In genomic region chr4:87141428-87141827, GRCh38 we compare ENCODE assay signal across 29 cellular contexts.
DNase-seq lines count a peak whose midpoint lies in the region; ATAC-seq and TF ChIP-seq lines count a peak whose summit lies in the region.
"Had no signal": no experiment of that assay in that cellular context is flagged by ENCODE, and none has a peak within 500 bp of the region (broad histone marks: within the 10 kb centered on the region; RNA-seq: fewer than 3 reads in every experiment).

No MANE protein-coding gene starts in this region.

- H2AFZ ChIP-seq in GM23338 = no peak overlapping the region
- H2AFZ ChIP-seq: PC-9 had no signal

- CTCF ChIA-PET in Caco-2 (lab: Charles Lee) = no interaction called here

- H3K27ac Mint-ChIP-seq in Caco-2 (ENCODE audit: unreplicated experiment) (peak overlapping the region; percentile 71), GM23338 (no peak overlapping the region)
- H3K27ac Mint-ChIP-seq: activated CD4-positive, alpha-beta memory T cell treated with anti-CD3 and anti-CD28 coated beads for 36 hours; activated naive CD8-positive, alpha-beta T cell treated with anti-CD3 and anti-CD28 coated beads, Interleukin-2, amount 50 U/mL, for 24 hours; stimulated activated naive CD8-positive, alpha-beta T cell treated with anti-CD3 and anti-CD28 coated beads, Interleukin-15, Interleukin-2, amounts not matched to agents 100 ng/mL and 50 ng/mL, for 24 hours; T-helper 17 cell had no signal

- H3K4me3 ChIP-seq in Caco-2 (ENCODE audit: low read depth, low read length) = no peak overlapping the region
- no peak overlapping the region for H3K4me3 ChIP-seq in colonic mucosa
- H3K4me3 ChIP-seq in right cardiac atrium (ENCODE audit: low read length) = no peak overlapping the region
- H3K4me3 ChIP-seq in psoas muscle = no peak overlapping the region
- H3K4me3 ChIP-seq in GM23338 = no peak overlapping the region
- H3K4me3 ChIP-seq: cardiac muscle cell, HAP-1, PC-9, smooth muscle cell, thoracic aorta, uterus had no signal

- no peak overlapping the region for H3K4me3 Mint-ChIP-seq in Caco-2 (ENCODE audit: unreplicated experiment)
- no peak overlapping the region for H3K4me3 Mint-ChIP-seq in GM23338
- H3K4me3 Mint-ChIP-seq: activated CD4-positive, alpha-beta memory T cell treated with anti-CD3 and anti-CD28 coated beads for 36 hours; activated naive CD8-positive, alpha-beta T cell treated with anti-CD3 and anti-CD28 coated beads, Interleukin-2, amount 50 U/mL, for 24 hours; naive thymus-derived CD8-positive, alpha-beta T cell; stimulated activated naive CD8-positive, alpha-beta T cell treated with anti-CD3 and anti-CD28 coated beads, Interleukin-15, Interleukin-2, amounts not matched to agents 100 ng/mL and 50 ng/mL, for 24 hours; T-helper 17 cell had no signal

- H3K27me3 ChIP-seq in Caco-2 (replicated peaks; ENCODE audit: control insufficient read depth, insufficient read depth, low read length) = no peaks in the 10 kb centered on the region
- H3K27me3 ChIP-seq in colonic mucosa = no peaks in the 10 kb centered on the region
- H3K27me3 ChIP-seq in right cardiac atrium (ENCODE audit: control insufficient read depth, insufficient read depth) = no peaks in the 10 kb centered on the region
- H3K27me3 ChIP-seq in psoas muscle (ENCODE audit: insufficient read depth in 3 of 3, low read length in 2 of 3) = no peaks in the 10 kb centered on the region
- H3K27me3 ChIP-seq in GM23338 (ENCODE audit: insufficient read depth) = no peaks in the 10 kb centered on the region
- H3K27me3 ChIP-seq: BE2C, cardiac muscle cell, foreskin keratinocyte, uterus had no signal

- H3K36me3 Mint-ChIP-seq in Caco-2 (ENCODE audit: insufficient read depth, unreplicated experiment) (peaks cover 55% of the 10 kb centered on the region), GM23338 (ENCODE audit: low read depth) (peaks cover 25% of the 10 kb centered on the region)

- H3K4me2 ChIP-seq in GM23338 = no peak overlapping the region
- H3K4me2 ChIP-seq: PC-9, smooth muscle cell had no signal

- no TSS peak for BruUV-seq in Caco-2 (replicated peaks; lab: Mats Ljungman, UMichigan)

- no peaks in the 10 kb centered on the region; the same call in none of the 2 replicates for H3K36me3 ChIP-seq in Caco-2 (ENCODE audit: control insufficient read depth, insufficient read depth, low read length)
- H3K36me3 ChIP-seq in colonic mucosa = no peaks in the 10 kb centered on the region
- peaks cover 0 to 70% of the 10 kb centered on the region in 2 donors for H3K36me3 ChIP-seq in psoas muscle (ENCODE audit: insufficient read depth in 1 of 2, low read depth in 1 of 2)
- no peaks in the 10 kb centered on the region for H3K36me3 ChIP-seq in GM23338 (ENCODE audit: insufficient read depth)
- H3K36me3 ChIP-seq: uterus had no signal

- H3K9ac ChIP-seq in colonic mucosa (ENCODE audit: low read depth in 2 of 2, low read length in 2 of 2) = peak overlapping the region in 1 of 2 donors; percentile 35

- H3K79me2 ChIP-seq in GM23338 (replicated peaks; ENCODE audit: insufficient read depth) = no peaks in the 10 kb centered on the region

- TF ChIP-seq CTCF in Caco-2 (IDR thresholded peaks at IDR 0.05; ENCODE audit: insufficient read depth in 1 of 2, low read depth in 1 of 2, low read length in 1 of 2, severe bottlenecking in 1 of 2, unreplicated experiment in 1 of 2) = no peak
- no peak for TF ChIP-seq CTCF in colonic mucosa (IDR thresholded peaks at IDR 0.05)
- TF ChIP-seq CTCF in psoas muscle (IDR thresholded peaks at IDR 0.05) = no peak
- no peak for TF ChIP-seq CTCF in GM23338 (conservative IDR thresholded peaks at IDR 0.05; ENCODE audit: low read depth in 2 of 2)

- peak overlapping the region; percentile 56 for H3K27ac ChIP-seq in colonic mucosa
- no peak overlapping the region for H3K27ac ChIP-seq in right cardiac atrium (ENCODE audit: low read length)
- H3K27ac ChIP-seq in psoas muscle = peak overlapping the region; percentile 28
- H3K27ac ChIP-seq in GM23338 (ENCODE audit: low read depth) = no peak overlapping the region
- H3K27ac ChIP-seq: cardiac muscle cell, foreskin keratinocyte, PC-9, thoracic aorta, uterus had no signal

- intact Hi-C loops in Caco-2 (cut with micrococcal nuclease; ENCODE audit: unreplicated experiment) (no loop called here), colonic mucosa (cut with DNase I) (no loop called here), right cardiac atrium (cut with DNase I) (no loop called here), psoas muscle (cut with DNase I) (no loop called here)

- peak; percentile 52 to 65 for ATAC-seq in right cardiac atrium
- peak; percentile 54 to 62 (median 60) for ATAC-seq in psoas muscle
- ATAC-seq in GM23338 = no peak
- ATAC-seq: activated naive CD8-positive, alpha-beta T cell treated with anti-CD3 and anti-CD28 coated beads, Interleukin-2, amount 50 U/mL, for 24 hours; foreskin keratinocyte; naive thymus-derived CD8-positive, alpha-beta T cell; T-helper 17 cell had no signal

- no peaks in the 10 kb centered on the region for H3K9me2 ChIP-seq in GM23338 (ENCODE audit: insufficient read depth)

- no peaks in the 10 kb centered on the region for H3K4me1 ChIP-seq in Caco-2
- H3K4me1 ChIP-seq in colonic mucosa = no peaks in the 10 kb centered on the region
- no peaks in the 10 kb centered on the region for H3K4me1 ChIP-seq in right cardiac atrium (ENCODE audit: control insufficient read depth, insufficient read depth, low read length)
- H3K4me1 ChIP-seq in psoas muscle = peaks cover 8% of the 10 kb centered on the region
- no peaks in the 10 kb centered on the region for H3K4me1 ChIP-seq in GM23338 (ENCODE audit: insufficient read depth)
- H3K4me1 ChIP-seq: BE2C, foreskin keratinocyte, HAP-1, uterus had no signal

- H3K4me1 Mint-ChIP-seq in Caco-2 (ENCODE audit: low read depth, unreplicated experiment) = peaks cover 12% of the 10 kb centered on the region
- H3K4me1 Mint-ChIP-seq in GM23338 = peaks cover 2% of the 10 kb centered on the region; the same call in 1 of the 3 replicates
- H3K4me1 Mint-ChIP-seq: activated naive CD8-positive, alpha-beta T cell treated with anti-CD3 and anti-CD28 coated beads, Interleukin-2, amount 50 U/mL, for 24 hours had no signal

- POLR2A ChIA-PET in Caco-2 (lab: Charles Lee) = no interaction called here

- H3K9me3 ChIP-seq in Caco-2 (no peaks in the 10 kb centered on the region), colonic mucosa (no peaks in the 10 kb centered on the region), right cardiac atrium (ENCODE audit: control insufficient read depth, low read length) (no peaks in the 10 kb centered on the region), psoas muscle (no peaks in the 10 kb centered on the region)
- H3K9me3 ChIP-seq: BE2C, HAP-1, thoracic aorta, uterus had no signal

- 47% methylated on average over 3 of the region's 3 CpGs for WGBS in right cardiac atrium
- WGBS in psoas muscle, 3 donors = 26 to 40% (median 34%) methylated on average over 3 of the region's 3 CpGs

- no peaks in the 10 kb centered on the region for H3F3A ChIP-seq in GM23338 (replicated peaks; ENCODE audit: low read depth)

- H3K27me3 Mint-ChIP-seq in Caco-2 (ENCODE audit: insufficient read depth, unreplicated experiment) (no peaks in the 10 kb centered on the region), GM23338 (ENCODE audit: insufficient read depth, low read depth, poor library complexity) (no peaks in the 10 kb centered on the region)
- H3K27me3 Mint-ChIP-seq: activated CD4-positive, alpha-beta memory T cell treated with anti-CD3 and anti-CD28 coated beads for 36 hours; activated naive CD8-positive, alpha-beta T cell treated with anti-CD3 and anti-CD28 coated beads, Interleukin-2, amount 50 U/mL, for 24 hours; naive thymus-derived CD8-positive, alpha-beta T cell; stimulated activated naive CD8-positive, alpha-beta T cell treated with anti-CD3 and anti-CD28 coated beads, Interleukin-15, Interleukin-2, amounts not matched to agents 100 ng/mL and 50 ng/mL, for 24 hours; T-helper 17 cell had no signal

- DNase-seq in Caco-2 (no peak), colonic mucosa (peak; percentile 67), right cardiac atrium (no peak), psoas muscle (no peak), inferior parietal cortex (ENCODE audit: extremely low spot score) (no peak), GM23338 (ENCODE audit: low spot score) (no peak), NCI-H82 (lab: John Stamatoyannopoulos, UW) (no peak), putamen (ENCODE audit: low spot score) (no peak)
- DNase-seq: activated CD4-positive, alpha-beta memory T cell treated with anti-CD3 and anti-CD28 coated beads for 36 hours; activated CD4-positive, CD25-positive, alpha-beta regulatory T cell treated with anti-CD3 and anti-CD28 coated beads, Interleukin-2, amount 50 U/mL, for 72 hours; activated naive CD4-positive, alpha-beta T cell; activated naive CD8-positive, alpha-beta T cell treated with anti-CD3 and anti-CD28 coated beads, Interleukin-2, amount 50 U/mL, for 24 hours; BE2C; DMS53; foreskin keratinocyte; KG1; naive thymus-derived CD8-positive, alpha-beta T cell; NCI-H1417 treated with DMSO at 0.1 percent for 48 hours; NCI-H2029 treated with DMSO at 0.1 percent for 48 hours; NCI-H526; nucleus accumbens; PC-9; T-helper 17 cell; uterus had no signal

- H3K9me3 Mint-ChIP-seq in Caco-2 (ENCODE audit: unreplicated experiment) = no peaks in the 10 kb centered on the region
- no peaks in the 10 kb centered on the region for H3K9me3 Mint-ChIP-seq in GM23338
- H3K9me3 Mint-ChIP-seq: activated CD4-positive, alpha-beta memory T cell treated with anti-CD3 and anti-CD28 coated beads for 36 hours; activated naive CD8-positive, alpha-beta T cell treated with anti-CD3 and anti-CD28 coated beads, Interleukin-2, amount 50 U/mL, for 24 hours; naive thymus-derived CD8-positive, alpha-beta T cell; stimulated activated naive CD8-positive, alpha-beta T cell treated with anti-CD3 and anti-CD28 coated beads, Interleukin-15, Interleukin-2, amounts not matched to agents 100 ng/mL and 50 ng/mL, for 24 hours had no signal

- 0 out of 2 replicates have a peak, but pooled peaks cover 3% of the 10 kb centered on the region for H4K20me1 ChIP-seq in GM23338 (replicated peaks; ENCODE audit: insufficient read depth)

TF ChIP-seq in GM23338, 12 proteins besides CTCF, POLR2A, EP300 and RAD21 (continues in another document):
- TF ChIP-seq POLR2AphosphoS5 (IDR thresholded peaks at IDR 0.05; ENCODE audit: low read depth) (no peak), ZNF114 (CRISPR knock-in tag; IDR thresholded peaks at IDR 0.05) (no peak)

Comparison
In these comparisons a context has a peak if more than half of its experiments do, and no peak if none do; other contexts are left out.
1. H3K27ac ChIP-seq: peak in colonic mucosa (single experiment) and psoas muscle (single experiment); none in right cardiac atrium (single experiment) and GM23338 (single experiment).